21 cellular contexts compared by ENCODE assay signal in the genomic region with DNA sequence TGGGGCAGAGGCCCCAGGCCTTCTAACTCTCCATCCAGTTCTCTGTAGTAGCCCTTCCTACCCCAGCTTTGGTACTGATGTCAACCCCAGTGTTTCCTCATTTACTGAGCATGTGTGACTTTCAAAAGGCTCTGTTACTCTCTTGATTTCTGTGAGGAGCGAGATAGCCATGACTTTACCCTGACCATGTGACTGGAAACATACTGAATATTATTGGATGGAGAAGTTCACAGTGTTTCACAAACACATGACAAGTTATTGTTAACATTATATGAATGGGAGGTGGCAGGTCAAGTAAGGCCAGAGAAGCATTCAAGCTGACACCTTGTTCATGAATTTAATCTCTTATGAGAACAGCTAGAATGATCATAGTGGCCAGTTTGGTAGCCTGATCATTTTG.
"Had no signal": no experiment of that assay in that cellular context is flagged by ENCODE, and none has a peak within 500 bp of the region (broad histone marks: within the 10 kb centered on the region; RNA-seq: fewer than 3 reads in every experiment).

No MANE protein-coding gene starts in this region.

- H3K4me1 Mint-ChIP-seq: naive B cell had no signal

- H3K27ac ChIP-seq: coronary artery, dorsolateral prefrontal cortex, esophagus muscularis mucosa, foreskin keratinocyte, gastroesophageal sphincter, left lung, lower lobe of right lung had no signal

- DNase-seq: dermis blood vessel endothelial cell; dorsolateral prefrontal cortex; effector CD4-positive, alpha-beta T cell; effector memory CD4-positive, alpha-beta T cell; foreskin keratinocyte; heart right ventricle; hippocampal formation; left lung; lower lobe of right lung; mesenchymal stem cell; mucosa of descending colon; naive B cell had no signal

- H3K27ac Mint-ChIP-seq: mesothelial cell of epicardium, naive B cell had no signal

- H3K4me3 ChIP-seq: coronary artery, dorsolateral prefrontal cortex, esophagus muscularis mucosa, gastroesophageal sphincter, heart right ventricle, left lung, lower lobe of right lung, mucosa of descending colon had no signal

- FAIRE-seq: colon, endothelial cell of umbilical vein, frontal cortex, islet of Langerhans, keratinocyte had no signal

- H3K27me3 ChIP-seq: dorsolateral prefrontal cortex, esophagus muscularis mucosa, foreskin keratinocyte, gastroesophageal sphincter, heart right ventricle, left lung had no signal

- H3K9me3 ChIP-seq: esophagus muscularis mucosa, gastroesophageal sphincter, heart right ventricle, left lung, lower lobe of right lung, mucosa of descending colon had no signal

- H3K4me3 Mint-ChIP-seq: mesothelial cell of epicardium, naive B cell had no signal

- H3K36me3 ChIP-seq: esophagus muscularis mucosa, gastroesophageal sphincter, heart right ventricle, left lung, lower lobe of right lung had no signal

- H3K36me3 Mint-ChIP-seq: naive B cell had no signal

- ATAC-seq: foreskin keratinocyte, gastroesophageal sphincter, left lung, lower lobe of right lung, mucosa of descending colon had no signal

- H3K4me1 ChIP-seq: foreskin keratinocyte, left lung, lower lobe of right lung had no signal

- H3K9me3 Mint-ChIP-seq: mesothelial cell of epicardium had no signal
